37 cellular contexts compared by ENCODE assay signal in the genomic region with DNA sequence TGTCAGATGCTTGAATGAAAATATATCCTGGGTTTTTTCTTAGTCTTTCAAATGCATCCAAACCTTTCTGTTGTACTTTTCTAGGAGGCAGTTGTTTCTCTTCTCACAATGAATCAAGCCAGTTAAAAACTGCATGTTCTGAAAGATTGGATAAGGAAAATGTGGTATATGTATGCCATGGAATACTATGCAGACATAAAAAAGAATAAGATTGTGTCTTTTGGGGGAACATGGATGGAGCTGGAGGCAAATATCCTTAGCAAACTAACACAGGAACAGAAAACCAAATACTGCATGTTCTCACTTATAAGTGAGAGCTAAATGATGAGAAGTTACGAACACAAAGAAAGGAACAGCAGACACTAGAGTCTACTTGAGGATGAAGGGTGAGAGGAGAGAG. TPM values are rescaled to one million over a fixed set of nuclear protein-coding genes. Genes with fewer than 3 reads are reported as not detected.
"Had no signal": no experiment of that assay in that cellular context is flagged by ENCODE, and none has a peak within 500 bp of the region (broad histone marks: within the 10 kb centered on the region; RNA-seq: fewer than 3 reads in every experiment).

No MANE protein-coding gene starts in this region.

- H3K9ac ChIP-seq: KMS-11 had no signal

- H3K36me3 ChIP-seq: MG63 had no signal

- H3K9me3 ChIP-seq: MG63 had no signal

- DNase-seq: Karpas-422, Kasumi-1, KG1, MG63, MM.1S, MV-4-11, NCI-H1048, NCI-H1092, NCI-H1092 treated with DMSO at 0.1 percent for 48 hours, NCI-H1105, NCI-H1105 treated with DMSO at 0.1 percent for 48 hours, NCI-H1417, NCI-H1417 treated with DMSO at 0.1 percent for 48 hours, NCI-H1436, NCI-H1436 treated with DMSO at 0.1 percent for 48 hours, NCI-H146, NCI-H1694, NCI-H1694 treated with DMSO at 0.1 percent for 48 hours, NCI-H187, NCI-H187 treated with DMSO at 0.1 percent for 48 hours, NCI-H1930, NCI-H2029, NCI-H2029 treated with DMSO at 0.1 percent for 48 hours, NCI-H2081, NCI-H2081 treated with DMSO at 0.1 percent for 48 hours, NCI-H2107, NCI-H2171, NCI-H2171 treated with DMSO at 0.1 percent for 48 hours, NCI-H2227 treated with DMSO at 0.1 percent for 48 hours, NCI-H226, NCI-H345, NCI-H446, NCI-H446 treated with DMSO at 0.1 percent for 48 hours, NCI-H510A had no signal

- H3K4me2 ChIP-seq: KMS-11 had no signal

- H3K4me3 ChIP-seq: MG63 had no signal

- H3K27ac ChIP-seq: KMS-11 had no signal

- H3K27me3 ChIP-seq: MG63 had no signal

RNA-seq across cellular contexts. Expression of a gene that starts 51.7 kb away (rescaled TPM):
- total RNA-seq: LHCN-M2, M059J had no signal
